In genomic region chr9:14180942-14181270, GRCh38 we compare ENCODE assay signal across 18 cellular contexts.
DNase-seq lines count a peak whose midpoint lies in the region; ATAC-seq and TF ChIP-seq lines count a peak whose summit lies in the region.
"Had no signal": no experiment of that assay in that cellular context is flagged by ENCODE, and none has a peak within 500 bp of the region (broad histone marks: within the 10 kb centered on the region; RNA-seq: fewer than 3 reads in every experiment).

No MANE protein-coding gene starts in this region.

- H3K4me3 ChIP-seq in epithelial cell of proximal tubule (ENCODE audit: low read depth, low read length), result peak overlapping the region; percentile 35
- peak overlapping the region; percentile 22 to 48 for H3K4me3 ChIP-seq in muscle layer of duodenum (ENCODE audit: low read depth in 1 of 2, low read length in 2 of 2)
- peak overlapping the region; percentile 18 to 22 for H3K4me3 ChIP-seq in tibial artery
- H3K4me3 ChIP-seq in effector memory CD4-positive, alpha-beta T cell (ENCODE audit: insufficient read depth, low read depth, low read length, poor library complexity, severe bottlenecking), result no peak overlapping the region
- H3K4me3 ChIP-seq: SK-N-MC had no signal

- DNase-seq in epithelial cell of proximal tubule (ENCODE audit: low read depth) (no peak), tibial artery (no peak), A172 (ENCODE audit: low spot score) (no peak), NCI-H2171 treated with DMSO at 0.1 percent for 48 hours (lab: John Stamatoyannopoulos, UW) (no peak)
- DNase-seq in effector memory CD4-positive, alpha-beta T cell, result no peak
- DNase-seq: activated B cell treated with CpG ODN at 0.5 μM for 24 hours; activated CD8-positive, alpha-beta memory T cell treated with anti-CD3 and anti-CD28 coated beads, Interleukin-2, amount 50 U/mL, for 4 hours; cortex of kidney; Kasumi-1; kidney glomerular epithelial cell; NCI-H2107; stimulated activated CD4-positive, alpha-beta T cell treated with anti-CD3 and anti-CD28 coated beads, Interleukin-4, amount 100 ng/mL, for 1 hour had no signal

- no peaks in the 10 kb centered on the region for H3K9me3 ChIP-seq in muscle layer of duodenum (ENCODE audit: control insufficient read depth in 1 of 2, low read length in 2 of 2)
- H3K9me3 ChIP-seq in tibial artery, result no peaks in the 10 kb centered on the region
- H3K9me3 ChIP-seq in effector memory CD4-positive, alpha-beta T cell (ENCODE audit: control insufficient read depth, low read length), result no peaks in the 10 kb centered on the region

- H3K4me1 ChIP-seq in muscle layer of duodenum (ENCODE audit: control insufficient read depth in 1 of 2, insufficient read depth in 2 of 2, low read length in 2 of 2), result peaks cover 7 to 13% of the 10 kb centered on the region in 2 donors
- peaks cover 0 to 66% (median 24%) of the 10 kb centered on the region in 4 donors for H3K4me1 ChIP-seq in tibial artery
- no peaks in the 10 kb centered on the region for H3K4me1 ChIP-seq in effector memory CD4-positive, alpha-beta T cell (ENCODE audit: control insufficient read depth, insufficient read depth, low read length, poor library complexity, severe bottlenecking)

- no peak for ATAC-seq in GM21390 (IDR thresholded peaks at IDR 0.05; ENCODE audit: unreplicated experiment)
- ATAC-seq: activated naive CD4-positive, alpha-beta T cell treated with anti-CD3 and anti-CD28 coated beads, Interleukin-2, amount 50 U/mL, for 72 hours; stimulated activated effector memory CD8-positive, alpha-beta T cell treated with anti-CD3 and anti-CD28 coated beads, Interleukin-12 subunit alpha, Interleukin-12 subunit beta, amount 100 ng/mL, for 72 hours had no signal

- H3K27ac ChIP-seq in VCaP (peak overlapping the region; percentile 97), muscle layer of duodenum (ENCODE audit: low read length) (peak overlapping the region; percentile 26), tibial artery (peak overlapping the region; percentile 49 to 58)
- H3K27ac ChIP-seq in effector memory CD4-positive, alpha-beta T cell (ENCODE audit: insufficient read depth, low read length, poor library complexity, severe bottlenecking), result no peak overlapping the region
- H3K27ac ChIP-seq: SK-N-MC had no signal

- H3K27me3 ChIP-seq in muscle layer of duodenum (ENCODE audit: low read depth, low read length), result no peaks in the 10 kb centered on the region
- no peaks in the 10 kb centered on the region for H3K27me3 ChIP-seq in tibial artery
- H3K27me3 ChIP-seq in effector memory CD4-positive, alpha-beta T cell (replicated peaks; ENCODE audit: control insufficient read depth, insufficient read depth, low read length, poor library complexity, severe bottlenecking), result no peaks in the 10 kb centered on the region

- intact Hi-C loops in tibial artery (cut with DNase I; ENCODE audit: low total_unique reads), result no loop called here

- TF ChIP-seq CTCF in VCaP (conservative IDR thresholded peaks at IDR 0.05) (no peak), epithelial cell of proximal tubule (conservative IDR thresholded peaks at IDR 0.05; ENCODE audit: low read depth, low read length) (no peak), tibial artery (IDR thresholded peaks at IDR 0.05) (no peak)

- H3K36me3 ChIP-seq in muscle layer of duodenum (ENCODE audit: control insufficient read depth in 1 of 2, insufficient read depth in 2 of 2, low read length in 2 of 2) (no peaks in the 10 kb centered on the region), tibial artery (no peaks in the 10 kb centered on the region)
- H3K36me3 ChIP-seq in effector memory CD4-positive, alpha-beta T cell (ENCODE audit: control insufficient read depth, insufficient read depth, low read length), result no peaks in the 10 kb centered on the region
